ENCODE assay signal across 8 cellular contexts in genomic region chr16:53207810-53208752, GRCh38.
DNase-seq lines count a peak whose midpoint lies in the region; ATAC-seq lines count a peak whose summit lies in the region.

No MANE protein-coding gene starts in this region.

- peak overlapping the region; percentile 80 for H3K4me3 Mint-ChIP-seq in activated T-helper 2 cell treated with anti-CD3 and anti-CD28 coated beads, Interferon-gamma antibody, Interleukin-2, Interleukin-4, amounts not matched to agents 10 μg/mL and 5 μg/mL and 100 μg/mL, durations not matched to agents 14 hours and 24 hours and 36 hours (ENCODE audit: low read depth)

- H3K4me1 Mint-ChIP-seq in activated T-helper 2 cell treated with anti-CD3 and anti-CD28 coated beads, Interferon-gamma antibody, Interleukin-2, Interleukin-4, amounts not matched to agents 10 μg/mL and 5 μg/mL and 100 μg/mL, durations not matched to agents 14 hours and 24 hours and 36 hours (ENCODE audit: low read depth), result peaks cover 22% of the 10 kb centered on the region

- peak; percentile 95 for DNase-seq in DMS 273 treated with DMSO at 0.1 percent for 48 hours (lab: John Stamatoyannopoulos, UW)
- peak; percentile 73 for DNase-seq in NCI-H446 treated with DMSO at 0.1 percent for 48 hours (lab: John Stamatoyannopoulos, UW)
- no peak for DNase-seq in activated T-helper 2 cell treated with anti-CD3 and anti-CD28 coated beads, Interferon-gamma antibody, Interleukin-2, Interleukin-4, amounts not matched to agents 10 μg/mL and 5 μg/mL and 100 μg/mL, durations not matched to agents 14 hours and 24 hours and 36 hours (ENCODE audit: low spot score)
- peak; percentile 89 for DNase-seq in globus pallidus (ENCODE audit: low spot score)
- no peak for DNase-seq in activated gamma-delta T cell (lab: John Stamatoyannopoulos, UW)

- H3K36me3 Mint-ChIP-seq in activated T-helper 2 cell treated with anti-CD3 and anti-CD28 coated beads, Interferon-gamma antibody, Interleukin-2, Interleukin-4, amounts not matched to agents 10 μg/mL and 5 μg/mL and 100 μg/mL, durations not matched to agents 14 hours and 24 hours and 36 hours (ENCODE audit: low read depth), result peaks cover 9% of the 10 kb centered on the region

- peaks cover 21% of the 10 kb centered on the region for H3K4me1 ChIP-seq in neuron (ENCODE audit: insufficient read depth, low read length)

- H3K27ac Mint-ChIP-seq in activated T-helper 2 cell treated with anti-CD3 and anti-CD28 coated beads, Interferon-gamma antibody, Interleukin-2, Interleukin-4, amounts not matched to agents 10 μg/mL and 5 μg/mL and 100 μg/mL, durations not matched to agents 14 hours and 24 hours and 36 hours, result peak overlapping the region; percentile 89

- peak overlapping the region; percentile 75 for H2AFZ ChIP-seq in neuron (ENCODE audit: low read depth, low read length)

- peak; percentile 89 for ATAC-seq in GM19351 (IDR thresholded peaks at IDR 0.05; ENCODE audit: unreplicated experiment)
- peak; percentile 93 for ATAC-seq in HG03432 (IDR thresholded peaks at IDR 0.05; ENCODE audit: unreplicated experiment)

- H3K9me3 ChIP-seq in neuron (ENCODE audit: low read length), result no peaks in the 10 kb centered on the region

- H3K27me3 Mint-ChIP-seq in activated T-helper 2 cell treated with anti-CD3 and anti-CD28 coated beads, Interferon-gamma antibody, Interleukin-2, Interleukin-4, amounts not matched to agents 10 μg/mL and 5 μg/mL and 100 μg/mL, durations not matched to agents 14 hours and 24 hours and 36 hours (ENCODE audit: low read depth), result no peaks in the 10 kb centered on the region

- intact Hi-C loops in activated T-helper 2 cell treated with anti-CD3 and anti-CD28 coated beads, Interferon-gamma antibody, Interleukin-2, Interleukin-4, amounts not matched to agents 10 μg/mL and 5 μg/mL and 100 μg/mL, durations not matched to agents 14 hours and 24 hours and 36 hours (cut with micrococcal nuclease), result loop anchor here (1.0 kb wide), 1 partner anchor 153 kb away; no protein-coding TSS in a partner anchor

- peak overlapping the region; percentile 92 for H3K4me3 ChIP-seq in neuron (ENCODE audit: low read length)

- H3K36me3 ChIP-seq in neuron (ENCODE audit: insufficient read depth, low read length), result peaks cover 7% of the 10 kb centered on the region

- H3K27me3 ChIP-seq in neuron (ENCODE audit: insufficient read depth, low read length), result no peaks in the 10 kb centered on the region

- H3K9me3 Mint-ChIP-seq in activated T-helper 2 cell treated with anti-CD3 and anti-CD28 coated beads, Interferon-gamma antibody, Interleukin-2, Interleukin-4, amounts not matched to agents 10 μg/mL and 5 μg/mL and 100 μg/mL, durations not matched to agents 14 hours and 24 hours and 36 hours, result peaks cover 4% of the 10 kb centered on the region

Comparison
In these comparisons a context has a peak if more than half of its experiments do, and no peak if none do; other contexts are left out.
1. DNase-seq: peak in DMS 273 treated with DMSO at 0.1 percent for 48 hours (single experiment), NCI-H446 treated with DMSO at 0.1 percent for 48 hours (single experiment) and globus pallidus (single experiment); none in activated T-helper 2 cell treated with anti-CD3 and anti-CD28 coated beads, Interferon-gamma antibody, Interleukin-2, Interleukin-4, amounts not matched to agents 10 μg/mL and 5 μg/mL and 100 μg/mL, durations not matched to agents 14 hours and 24 hours and 36 hours (single experiment) and activated gamma-delta T cell (single experiment).